ENCODE assay signal across 10 cellular contexts in genomic region chr17:882827-883585, GRCh38.
DNase-seq lines count a peak whose midpoint lies in the region; ATAC-seq and TF ChIP-seq lines count a peak whose summit lies in the region.
"Had no signal": no experiment of that assay in that cellular context is flagged by ENCODE, and none has a peak within 500 bp of the region (broad histone marks: within the 10 kb centered on the region; RNA-seq: fewer than 3 reads in every experiment).

No MANE protein-coding gene starts in this region.

- no peak overlapping the region for H2BK15ac ChIP-seq in H9 (ENCODE audit: low read depth, low read length)

- no peak overlapping the region for H2BK120ac ChIP-seq in H9 (ENCODE audit: low read depth, low read length, poor library complexity, severe bottlenecking)

- H2BK20ac ChIP-seq in H9 (ENCODE audit: low read depth, low read length, poor library complexity, severe bottlenecking): no peak overlapping the region

- H2AFZ ChIP-seq in H9 (ENCODE audit: low read length): no peak overlapping the region

- peaks cover 6% of the 10 kb centered on the region; the same call in 1 of the 2 replicates for H3K4me1 ChIP-seq in H9 (ENCODE audit: insufficient read depth, low read length)

- H3T11ph ChIP-seq in H9 (ENCODE audit: low read length): no peak overlapping the region

- CTCF ChIA-PET in activated CD4-positive, alpha-beta memory T cell treated with anti-CD3 and anti-CD28 coated beads, Interleukin-2, amount 10 ng/mL, durations not matched to agents 7 days and 5 days (lab: Charles Lee): no interaction called here

- no peak overlapping the region for H3K23ac ChIP-seq in H9 (ENCODE audit: insufficient read length, low read depth, low read length)

- H4K8ac ChIP-seq in H9 (replicated peaks; ENCODE audit: insufficient read length, low read depth, low read length): no peak overlapping the region

- H3K9me3 Mint-ChIP-seq in H9: no peaks in the 10 kb centered on the region
- H3K9me3 Mint-ChIP-seq in activated CD4-positive, alpha-beta memory T cell treated with anti-CD3 and anti-CD28 coated beads, Interleukin-2, amount 10 ng/mL, durations not matched to agents 7 days and 5 days: no peaks in the 10 kb centered on the region

- no peaks in the 10 kb centered on the region for H3K23me2 ChIP-seq in H9 (ENCODE audit: insufficient read length, low read depth, low read length, poor library complexity, severe bottlenecking)

- no peak overlapping the region for H2BK5ac ChIP-seq in H9 (ENCODE audit: insufficient read length, low read length)

- peaks cover 11% of the 10 kb centered on the region for H3K79me1 ChIP-seq in H9 (ENCODE audit: insufficient read depth, low read depth, low read length, poor library complexity, severe bottlenecking)

- WGBS in H9 (ENCODE audit: extremely low coverage, insufficient read length, low lambda C conversion rate): no CpG with 5 or more reads among the region's 14 CpGs

- H3K56ac ChIP-seq in H9 (ENCODE audit: insufficient read length, low read depth, low read length): no peak overlapping the region

- no peak overlapping the region for H3K18ac ChIP-seq in H9 (ENCODE audit: insufficient read length, low read depth, low read length)

- intact Hi-C loops in left ventricle myocardium superior (cut with micrococcal nuclease) (no loop called here), sciatic nerve (cut with DNase I) (no loop called here)

- H3K4me1 Mint-ChIP-seq in H9: peaks cover 55% of the 10 kb centered on the region in 2 experiments
- peaks cover 5% of the 10 kb centered on the region for H3K4me1 Mint-ChIP-seq in activated CD4-positive, alpha-beta memory T cell treated with anti-CD3 and anti-CD28 coated beads, Interleukin-2, amount 10 ng/mL, durations not matched to agents 7 days and 5 days

- H3K9ac ChIP-seq in H9 (ENCODE audit: extremely low read depth, insufficient read length, low read length): no peak overlapping the region

- no peak overlapping the region for H3K4me3 Mint-ChIP-seq in H9
- H3K4me3 Mint-ChIP-seq in activated CD4-positive, alpha-beta memory T cell treated with anti-CD3 and anti-CD28 coated beads, Interleukin-2, amount 10 ng/mL, durations not matched to agents 7 days and 5 days: no peak overlapping the region

- H4K5ac ChIP-seq in H9 (ENCODE audit: insufficient read length, low read depth, low read length): no peak overlapping the region

- no peak overlapping the region for H2AK5ac ChIP-seq in H9 (ENCODE audit: insufficient read length, low read length)

- H3K27ac ChIP-seq in H9 (ENCODE audit: insufficient read length, low read depth, low read length): no peak overlapping the region

- DNase-seq in H9 (peak; percentile 75), amniotic epithelial cell (ENCODE audit: low read depth) (peak; percentile 73), left ventricle myocardium superior (peak; percentile 73), sciatic nerve (ENCODE audit: low spot score) (peak; percentile 75), NCI-H510A treated with DMSO at 0.1 percent for 48 hours (lab: John Stamatoyannopoulos, UW) (no peak), SHP77 (lab: John Stamatoyannopoulos, UW) (no peak)
- no peak for DNase-seq in activated CD4-positive, alpha-beta memory T cell treated with anti-CD3 and anti-CD28 coated beads, Interleukin-2, amount 10 ng/mL, durations not matched to agents 7 days and 5 days
- DNase-seq: activated T-cell treated with anti-CD3 and anti-CD28 coated beads, Interleukin-2, amount 50 U/mL, for 1 hour; kidney glomerular epithelial cell had no signal

- H4K91ac ChIP-seq in H9 (ENCODE audit: insufficient read length, low read depth, low read length): no peak overlapping the region

- peaks cover 0 to 3% (median 3%) of the 10 kb centered on the region in 3 experiments; a peak in 3 of 7 replicates for H3K36me3 Mint-ChIP-seq in H9 (ENCODE audit: insufficient read depth in 1 of 3, low read depth in 3 of 3)
- H3K36me3 Mint-ChIP-seq in activated CD4-positive, alpha-beta memory T cell treated with anti-CD3 and anti-CD28 coated beads, Interleukin-2, amount 10 ng/mL, durations not matched to agents 7 days and 5 days (ENCODE audit: low read depth): no peaks in the 10 kb centered on the region

- H3K27me3 Mint-ChIP-seq in H9 (ENCODE audit: low read depth): no peaks in the 10 kb centered on the region
- H3K27me3 Mint-ChIP-seq in activated CD4-positive, alpha-beta memory T cell treated with anti-CD3 and anti-CD28 coated beads, Interleukin-2, amount 10 ng/mL, durations not matched to agents 7 days and 5 days: peaks cover 16% of the 10 kb centered on the region

- H2BK12ac ChIP-seq in H9 (ENCODE audit: insufficient read length, low read depth, low read length): no peak overlapping the region

- H3K27ac Mint-ChIP-seq in H9: peak overlapping the region; percentile 65 to 79 (median 75); a peak in 6 of 7 replicates
- no peak overlapping the region for H3K27ac Mint-ChIP-seq in activated CD4-positive, alpha-beta memory T cell treated with anti-CD3 and anti-CD28 coated beads, Interleukin-2, amount 10 ng/mL, durations not matched to agents 7 days and 5 days

- POLR2A ChIA-PET in activated CD4-positive, alpha-beta memory T cell treated with anti-CD3 and anti-CD28 coated beads, Interleukin-2, amount 10 ng/mL, durations not matched to agents 7 days and 5 days (lab: Charles Lee): no interaction called here

- 0 out of 2 replicates have a peak overlapping the region, but pooled peaks have one; percentile 64 for H3K14ac ChIP-seq in H9 (ENCODE audit: insufficient read depth, low read length)

- no peaks in the 10 kb centered on the region for H3K9me3 ChIP-seq in H9 (ENCODE audit: control insufficient read depth, low read depth, low read length)

- peak; percentile 84 for ATAC-seq in left ventricle myocardium superior
- ATAC-seq in sciatic nerve: peak; percentile 73
- no peak for ATAC-seq in HG03520 (IDR thresholded peaks at IDR 0.05; ENCODE audit: unreplicated experiment)

- H3K79me2 ChIP-seq in H9 (ENCODE audit: insufficient read depth, low read length): peaks cover 5% of the 10 kb centered on the region; the same call in 1 of the 2 replicates

- no peak overlapping the region for H3K4ac ChIP-seq in H9 (ENCODE audit: low read depth, low read length)

- H4K20me1 ChIP-seq in H9 (ENCODE audit: control insufficient read depth, insufficient read depth, insufficient read length): no peaks in the 10 kb centered on the region

- no peak for TF ChIP-seq CTCF in H9 (conservative IDR thresholded peaks at IDR 0.05)

- no peak overlapping the region for H3K4me2 ChIP-seq in H9 (ENCODE audit: insufficient read depth, insufficient read length, low read length)

- H3K27me3 ChIP-seq in H9 (ENCODE audit: insufficient read depth, low read length): peaks cover 3% of the 10 kb centered on the region; the same call in 1 of the 2 replicates

Comparison
In these comparisons a context has a peak if more than half of its experiments do, and no peak if none do; other contexts are left out.
1. DNase-seq: peak in H9 (single experiment), amniotic epithelial cell (single experiment), left ventricle myocardium superior (single experiment) and sciatic nerve (single experiment); none in activated CD4-positive, alpha-beta memory T cell treated with anti-CD3 and anti-CD28 coated beads, Interleukin-2, amount 10 ng/mL, durations not matched to agents 7 days and 5 days (single experiment), NCI-H510A treated with DMSO at 0.1 percent for 48 hours (single experiment) and SHP77 (0 of 2).